In the genomic region with DNA sequence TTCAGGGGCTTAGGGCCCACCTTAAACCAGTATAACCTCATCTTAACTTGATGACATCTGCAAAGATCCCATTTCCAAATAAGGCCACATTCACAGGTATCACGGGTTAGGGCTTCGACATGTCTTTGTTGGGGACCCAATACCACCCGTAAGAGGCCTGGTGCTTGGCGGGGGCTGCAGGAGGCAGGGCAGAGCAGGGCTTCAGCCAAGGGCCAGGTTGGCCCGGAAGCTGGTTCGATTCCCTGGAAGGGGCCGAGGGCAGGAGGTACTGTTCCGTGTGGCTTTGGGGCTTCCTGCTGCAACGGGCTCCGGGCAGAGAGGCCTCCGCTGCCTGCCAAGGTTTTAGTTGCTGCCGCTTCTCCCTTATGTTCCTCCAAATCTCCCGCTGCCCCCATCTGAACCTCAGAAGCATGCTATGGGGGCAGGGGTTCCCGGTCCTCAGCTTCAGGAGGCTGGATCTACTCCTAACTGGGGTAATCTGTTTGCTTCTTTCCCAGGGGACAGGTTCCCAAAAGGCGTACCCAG, we compare ENCODE assay signal across 23 cellular contexts.
"Had no signal": no experiment of that assay in that cellular context is flagged by ENCODE, and none has a peak within 500 bp of the region (broad histone marks: within the 10 kb centered on the region; RNA-seq: fewer than 3 reads in every experiment).

No MANE protein-coding gene starts in this region.

- DNase-seq: hippocampal formation; kidney glomerular epithelial cell; left cardiac atrium; left ventricle myocardium superior; midbrain; mucosa of descending colon; naive thymus-derived CD4-positive, alpha-beta T cell; nucleus accumbens; pancreas; posterior cingulate gyrus; right cardiac atrium; sigmoid colon; spleen; stimulated activated CD4-positive, alpha-beta T cell treated with anti-CD3 and anti-CD28 coated beads, Interleukin-4, amount 100 ng/mL, for 24 hours; stimulated activated naive CD4-positive, alpha-beta T cell; trophoblast cell had no signal

- H3K27me3 Mint-ChIP-seq: stimulated activated naive CD8-positive, alpha-beta T cell treated with anti-CD3 and anti-CD28 coated beads, Interleukin-15, Interleukin-2, amounts not matched to agents 100 ng/mL and 50 ng/mL, for 24 hours had no signal

- H3K36me3 Mint-ChIP-seq: natural killer cell treated with Interleukin-12 subunit alpha and Interleukin-12 subunit beta and Interleukin-15 and Interleukin-18, amount 100 ng/mL, for 72 hours; stimulated activated effector memory CD8-positive, alpha-beta T cell treated with anti-CD3 and anti-CD28 coated beads, Interleukin-12 subunit alpha, Interleukin-12 subunit beta, amount 100 ng/mL, for 72 hours had no signal

- H3K4me1 Mint-ChIP-seq: memory B cell had no signal

- ATAC-seq: left cardiac atrium; left lobe of liver; left ventricle myocardium superior; naive thymus-derived CD4-positive, alpha-beta T cell; natural killer cell treated with Interleukin-12 subunit alpha and Interleukin-12 subunit beta and Interleukin-15 and Interleukin-18, amount 100 ng/mL, for 72 hours; pancreas; stimulated activated effector memory CD8-positive, alpha-beta T cell treated with anti-CD3 and anti-CD28 coated beads, Interleukin-12 subunit alpha, Interleukin-12 subunit beta, amount 100 ng/mL, for 72 hours had no signal

- FAIRE-seq: keratinocyte, pancreas, small intestine had no signal

- H3K4me3 Mint-ChIP-seq: memory B cell; naive thymus-derived CD4-positive, alpha-beta T cell; natural killer cell treated with Interleukin-12 subunit alpha and Interleukin-12 subunit beta and Interleukin-15 and Interleukin-18, amount 100 ng/mL, for 72 hours; stimulated activated effector memory CD8-positive, alpha-beta T cell treated with anti-CD3 and anti-CD28 coated beads, Interleukin-12 subunit alpha, Interleukin-12 subunit beta, amount 100 ng/mL, for 72 hours; stimulated activated naive CD8-positive, alpha-beta T cell treated with anti-CD3 and anti-CD28 coated beads, Interleukin-15, Interleukin-2, amounts not matched to agents 100 ng/mL and 50 ng/mL, for 24 hours had no signal

- H3K27ac Mint-ChIP-seq: memory B cell; naive thymus-derived CD4-positive, alpha-beta T cell; natural killer cell treated with Interleukin-12 subunit alpha and Interleukin-12 subunit beta and Interleukin-15 and Interleukin-18, amount 100 ng/mL, for 72 hours; stimulated activated effector memory CD8-positive, alpha-beta T cell treated with anti-CD3 and anti-CD28 coated beads, Interleukin-12 subunit alpha, Interleukin-12 subunit beta, amount 100 ng/mL, for 72 hours; stimulated activated naive CD8-positive, alpha-beta T cell treated with anti-CD3 and anti-CD28 coated beads, Interleukin-15, Interleukin-2, amounts not matched to agents 100 ng/mL and 50 ng/mL, for 24 hours had no signal

- H3K9me3 Mint-ChIP-seq: memory B cell; naive thymus-derived CD4-positive, alpha-beta T cell; natural killer cell treated with Interleukin-12 subunit alpha and Interleukin-12 subunit beta and Interleukin-15 and Interleukin-18, amount 100 ng/mL, for 72 hours; stimulated activated effector memory CD8-positive, alpha-beta T cell treated with anti-CD3 and anti-CD28 coated beads, Interleukin-12 subunit alpha, Interleukin-12 subunit beta, amount 100 ng/mL, for 72 hours; stimulated activated naive CD8-positive, alpha-beta T cell treated with anti-CD3 and anti-CD28 coated beads, Interleukin-15, Interleukin-2, amounts not matched to agents 100 ng/mL and 50 ng/mL, for 24 hours had no signal
